Comparison of ENCODE assay signal across 28 cellular contexts in genomic region chr10:118442032-118442431, GRCh38.
"Had no signal": no experiment of that assay in that cellular context is flagged by ENCODE, and none has a peak within 500 bp of the region (broad histone marks: within the 10 kb centered on the region; RNA-seq: fewer than 3 reads in every experiment).

No MANE protein-coding gene starts in this region.

- H3K27me3 ChIP-seq: testis, thyroid gland, tibial nerve, upper lobe of left lung, uterus, vagina had no signal

- FAIRE-seq: urothelium cell line had no signal

- ATAC-seq: stimulated activated effector memory CD8-positive, alpha-beta T cell treated with anti-CD3 and anti-CD28 coated beads, Interleukin-12 subunit alpha, Interleukin-12 subunit beta, amount 100 ng/mL, for 72 hours; stimulated activated memory B cell treated with anti-CD40 and anti-IgM and Interleukin-4, amounts not matched to agents 10 μg/mL and 1 μg/mL and 100 μg/mL, for 72 hours; stimulated activated naive B cell treated with anti-CD40 and anti-IgM and Interleukin-4, amounts not matched to agents 10 μg/mL and 1 μg/mL and 100 μg/mL, for 72 hours; stimulated activated naive CD8-positive, alpha-beta T cell treated with anti-CD3 and anti-CD28 coated beads, Interleukin-15, amount 100 ng/mL, for 72 hours; stimulated activated naive CD8-positive, alpha-beta T cell treated with anti-CD3 and anti-CD28 coated beads, Interleukin-15, Interleukin-2, amounts not matched to agents 100 U/mL and 50 U/mL, for 24 hours; upper lobe of right lung had no signal

- H3K4me3 ChIP-seq: stomach, suprapubic skin, testis, thoracic aorta, thyroid gland, tibial artery, tibial nerve, transverse colon, upper lobe of left lung, upper lobe of right lung, uterus, vagina had no signal

- H3K36me3 ChIP-seq: stomach, suprapubic skin, thoracic aorta, thyroid gland, tibial artery, tibial nerve, transverse colon, upper lobe of left lung, upper lobe of right lung, uterus, vagina had no signal

- H3K27ac Mint-ChIP-seq: stimulated activated effector memory CD8-positive, alpha-beta T cell treated with anti-CD3 and anti-CD28 coated beads, Interleukin-12 subunit alpha, Interleukin-12 subunit beta, amount 100 ng/mL, for 72 hours; stimulated activated memory B cell treated with anti-CD40 and anti-IgM and Interleukin-4, amounts not matched to agents 10 μg/mL and 1 μg/mL and 100 μg/mL, for 72 hours; stimulated activated naive B cell treated with anti-CD40 and anti-IgM and Interleukin-4, amounts not matched to agents 10 μg/mL and 1 μg/mL and 100 μg/mL, for 72 hours; stimulated activated naive CD8-positive, alpha-beta T cell treated with anti-CD3 and anti-CD28 coated beads, Interleukin-15, amount 100 ng/mL, for 72 hours; stimulated activated naive CD8-positive, alpha-beta T cell treated with anti-CD3 and anti-CD28 coated beads, Interleukin-15, Interleukin-2, amounts not matched to agents 100 ng/mL and 50 ng/mL, for 24 hours; type B pancreatic cell had no signal

- DNase-seq: stimulated activated CD4-positive, alpha-beta T cell treated with anti-CD3 and anti-CD28 coated beads, Interleukin-2, amount 100 ng/mL, for 48 hours; stimulated activated CD4-positive, alpha-beta T cell treated with anti-CD3 and anti-CD28 coated beads, Interleukin-4, amount 100 ng/mL, for 1 hour; stimulated activated CD4-positive, alpha-beta T cell treated with anti-CD3 and anti-CD28 coated beads, Interleukin-4, amount 100 ng/mL, for 24 hours; stimulated activated CD4-positive, alpha-beta T cell treated with anti-CD3 and anti-CD28 coated beads, Interleukin-4, amount 100 ng/mL, for 4 hours; stimulated activated CD8-positive, alpha-beta memory T cell treated with anti-CD3 and anti-CD28 coated beads, Interleukin-4, amount 100 ng/mL, for 48 hours; stimulated activated naive B cell treated with anti-CD40 and anti-IgM and Interleukin-4, amounts not matched to agents 10 μg/mL and 1 μg/mL and 100 μg/mL, for 72 hours; stimulated activated naive CD4-positive, alpha-beta T cell; stimulated activated naive CD4-positive, alpha-beta T cell treated with Interleukin-2 at 50 U/mL for 16 hours; stimulated activated naive CD8-positive, alpha-beta T cell treated with anti-CD3 and anti-CD28 coated beads, Interleukin-15, amount 100 ng/mL, for 72 hours; stimulated activated naive CD8-positive, alpha-beta T cell treated with anti-CD3 and anti-CD28 coated beads, Interleukin-15, Interleukin-2, amounts not matched to agents 100 U/mL and 50 U/mL, for 24 hours; stomach; substantia nigra; testis; thyroid gland; tibial artery; transverse colon; upper lobe of left lung; upper lobe of right lung; uterus had no signal

- H3K9me3 ChIP-seq: stomach, suprapubic skin, testis, thoracic aorta, thyroid gland, tibial artery, tibial nerve, transverse colon, upper lobe of left lung, upper lobe of right lung, uterus, vagina had no signal

- H3K4me1 ChIP-seq: stomach, suprapubic skin, testis, thyroid gland, tibial artery, tibial nerve, transverse colon, upper lobe of left lung, upper lobe of right lung, uterus, vagina had no signal

- H3K4me3 Mint-ChIP-seq: stimulated activated effector memory CD8-positive, alpha-beta T cell treated with anti-CD3 and anti-CD28 coated beads, Interleukin-12 subunit alpha, Interleukin-12 subunit beta, amount 100 ng/mL, for 72 hours; stimulated activated memory B cell treated with anti-CD40 and anti-IgM and Interleukin-4, amounts not matched to agents 10 μg/mL and 1 μg/mL and 100 μg/mL, for 72 hours; stimulated activated naive B cell treated with anti-CD40 and anti-IgM and Interleukin-4, amounts not matched to agents 10 μg/mL and 1 μg/mL and 100 μg/mL, for 72 hours; stimulated activated naive CD8-positive, alpha-beta T cell treated with anti-CD3 and anti-CD28 coated beads, Interleukin-15, amount 100 ng/mL, for 72 hours; stimulated activated naive CD8-positive, alpha-beta T cell treated with anti-CD3 and anti-CD28 coated beads, Interleukin-15, Interleukin-2, amounts not matched to agents 100 ng/mL and 50 ng/mL, for 24 hours; type B pancreatic cell had no signal

- H3K27ac ChIP-seq: stomach, suprapubic skin, testis, thoracic aorta, thyroid gland, tibial artery, tibial nerve, transverse colon, upper lobe of left lung, upper lobe of right lung, uterus, vagina had no signal

- H3K9me3 Mint-ChIP-seq: stimulated activated effector memory CD8-positive, alpha-beta T cell treated with anti-CD3 and anti-CD28 coated beads, Interleukin-12 subunit alpha, Interleukin-12 subunit beta, amount 100 ng/mL, for 72 hours; stimulated activated memory B cell treated with anti-CD40 and anti-IgM and Interleukin-4, amounts not matched to agents 10 μg/mL and 1 μg/mL and 100 μg/mL, for 72 hours; stimulated activated naive B cell treated with anti-CD40 and anti-IgM and Interleukin-4, amounts not matched to agents 10 μg/mL and 1 μg/mL and 100 μg/mL, for 72 hours; stimulated activated naive CD8-positive, alpha-beta T cell treated with anti-CD3 and anti-CD28 coated beads, Interleukin-15, amount 100 ng/mL, for 72 hours; stimulated activated naive CD8-positive, alpha-beta T cell treated with anti-CD3 and anti-CD28 coated beads, Interleukin-15, Interleukin-2, amounts not matched to agents 100 ng/mL and 50 ng/mL, for 24 hours; type B pancreatic cell had no signal

- H3K36me3 Mint-ChIP-seq: stimulated activated effector memory CD8-positive, alpha-beta T cell treated with anti-CD3 and anti-CD28 coated beads, Interleukin-12 subunit alpha, Interleukin-12 subunit beta, amount 100 ng/mL, for 72 hours; stimulated activated memory B cell treated with anti-CD40 and anti-IgM and Interleukin-4, amounts not matched to agents 10 μg/mL and 1 μg/mL and 100 μg/mL, for 72 hours; stimulated activated naive B cell treated with anti-CD40 and anti-IgM and Interleukin-4, amounts not matched to agents 10 μg/mL and 1 μg/mL and 100 μg/mL, for 72 hours; type B pancreatic cell had no signal

- H3K4me1 Mint-ChIP-seq: stimulated activated effector memory CD8-positive, alpha-beta T cell treated with anti-CD3 and anti-CD28 coated beads, Interleukin-12 subunit alpha, Interleukin-12 subunit beta, amount 100 ng/mL, for 72 hours; stimulated activated memory B cell treated with anti-CD40 and anti-IgM and Interleukin-4, amounts not matched to agents 10 μg/mL and 1 μg/mL and 100 μg/mL, for 72 hours; stimulated activated naive B cell treated with anti-CD40 and anti-IgM and Interleukin-4, amounts not matched to agents 10 μg/mL and 1 μg/mL and 100 μg/mL, for 72 hours; stimulated activated naive CD8-positive, alpha-beta T cell treated with anti-CD3 and anti-CD28 coated beads, Interleukin-15, amount 100 ng/mL, for 72 hours had no signal
